ENCODE assay signal across 1 cellular context in genomic region chr22:30193031-30193794, GRCh38.
TF ChIP-seq lines count a peak whose summit lies in the region.

No MANE protein-coding gene starts in this region.

TF ChIP-seq in IMR-90, 13 proteins besides CTCF, POLR2A, EP300 and RAD21:
- TF ChIP-seq FOS (IDR thresholded peaks at IDR 0.05; ENCODE audit: low read depth, low read length) (no peak), SMC3 (IDR thresholded peaks at IDR 0.05; ENCODE audit: low read depth, low read length) (no peak), BHLHE40 (IDR thresholded peaks at IDR 0.05; ENCODE audit: low read depth, low read length) (no peak), NFE2L2 (IDR thresholded peaks at IDR 0.05; ENCODE audit: low read depth, low read length) (no peak), MAFK (IDR thresholded peaks at IDR 0.05; ENCODE audit: low read depth, low read length) (no peak), RFX5 (IDR thresholded peaks at IDR 0.05; ENCODE audit: low read depth, low read length) (no peak), CHD1 (IDR thresholded peaks at IDR 0.05; ENCODE audit: low read depth, low read length) (no peak), RCOR1 (IDR thresholded peaks at IDR 0.05; ENCODE audit: insufficient replicate concordance, low read length) (no peak), USF2 (IDR thresholded peaks at IDR 0.05; ENCODE audit: low read depth, low read length) (no peak), CEBPB (IDR thresholded peaks at IDR 0.05; ENCODE audit: low read depth, low read length) (no peak), ELK1 (IDR thresholded peaks at IDR 0.05; ENCODE audit: borderline replicate concordance, low read depth, low read length) (no peak), MXI1 (IDR thresholded peaks at IDR 0.05; ENCODE audit: borderline replicate concordance, low read depth, low read length) (no peak), MAZ (IDR thresholded peaks at IDR 0.05; ENCODE audit: borderline replicate concordance, low read depth, low read length) (no peak)
